In genomic region chr9:131043097-131043496, GRCh38 we compare ENCODE assay signal across 21 cellular contexts. TPM values are rescaled to one million over a fixed set of nuclear protein-coding genes. Genes with fewer than 3 reads are reported as not detected.
DNase-seq lines count a peak whose midpoint lies in the region; ATAC-seq and TF ChIP-seq lines count a peak whose summit lies in the region.
"Had no signal": no experiment of that assay in that cellular context is flagged by ENCODE, and none has a peak within 500 bp of the region (broad histone marks: within the 10 kb centered on the region; RNA-seq: fewer than 3 reads in every experiment).

No MANE protein-coding gene starts in this region.

- H3K27me3 Mint-ChIP-seq in activated naive CD4-positive, alpha-beta T cell treated with anti-CD3 and anti-CD28 coated beads for 36 hours (ENCODE audit: low read depth) = peaks cover 2% of the 10 kb centered on the region
- peaks cover 8% of the 10 kb centered on the region for H3K27me3 Mint-ChIP-seq in activated naive CD4-positive, alpha-beta T cell treated with anti-CD3 and anti-CD28 coated beads, Interleukin-2, amount 10 ng/mL, durations not matched to agents 7 days and 5 days
- H3K27me3 Mint-ChIP-seq: CD4-positive, CD25-positive, alpha-beta regulatory T cell; stimulated activated naive CD8-positive, alpha-beta T cell treated with anti-CD3 and anti-CD28 coated beads, Interleukin-15, Interleukin-2, amounts not matched to agents 100 ng/mL and 50 ng/mL, for 24 hours had no signal

- ATAC-seq in HG03439 (IDR thresholded peaks at IDR 0.05; ENCODE audit: unreplicated experiment) = no peak
- ATAC-seq: natural killer cell treated with Interleukin-12 subunit alpha and Interleukin-12 subunit beta and Interleukin-15 and Interleukin-18, amount 100 ng/mL, for 72 hours had no signal

- intact Hi-C loops in activated naive CD4-positive, alpha-beta T cell treated with anti-CD3 and anti-CD28 coated beads for 36 hours (cut with micrococcal nuclease) = no loop called here
- intact Hi-C loops in spleen (cut with DNase I; ENCODE audit: low total_unique reads) = loop anchor here (5.0 kb wide), 1 partner anchor 176 kb away; no protein-coding TSS in a partner anchor
- intact Hi-C loops in testis (cut with DNase I; ENCODE audit: low total_unique reads) = loop anchor here (10.0 kb wide), 1 partner anchor 338 kb away; no protein-coding TSS in a partner anchor

- TF ChIP-seq POLR2A in spleen (IDR thresholded peaks at IDR 0.05) (no peak), testis (IDR thresholded peaks at IDR 0.05) (no peak)

- H3K9me3 Mint-ChIP-seq in activated naive CD4-positive, alpha-beta T cell treated with anti-CD3 and anti-CD28 coated beads for 36 hours = no peaks in the 10 kb centered on the region
- H3K9me3 Mint-ChIP-seq in activated naive CD4-positive, alpha-beta T cell treated with anti-CD3 and anti-CD28 coated beads, Interleukin-2, amount 10 ng/mL, durations not matched to agents 7 days and 5 days = no peaks in the 10 kb centered on the region
- H3K9me3 Mint-ChIP-seq: CD4-positive, CD25-positive, alpha-beta regulatory T cell; natural killer cell treated with Interleukin-12 subunit alpha and Interleukin-12 subunit beta and Interleukin-15 and Interleukin-18, amount 100 ng/mL, for 72 hours; stimulated activated naive CD8-positive, alpha-beta T cell treated with anti-CD3 and anti-CD28 coated beads, Interleukin-15, Interleukin-2, amounts not matched to agents 100 ng/mL and 50 ng/mL, for 24 hours had no signal

- H3K9me3 ChIP-seq in spleen (no peaks in the 10 kb centered on the region), testis (no peaks in the 10 kb centered on the region)
- H3K9me3 ChIP-seq: left ventricle myocardium inferior, prostate gland had no signal

- peak; percentile 38 for DNase-seq in activated naive CD4-positive, alpha-beta T cell treated with anti-CD3 and anti-CD28 coated beads for 36 hours
- no peak for DNase-seq in activated naive CD4-positive, alpha-beta T cell treated with anti-CD3 and anti-CD28 coated beads, Interleukin-2, amount 10 ng/mL, durations not matched to agents 7 days and 5 days
- peak; percentile 58 for DNase-seq in NOMO-1 treated with DMSO at 0.1 percent for 48 hours (lab: John Stamatoyannopoulos, UW; ENCODE audit: unreplicated experiment)
- peak; percentile 74 for DNase-seq in amniotic epithelial cell (ENCODE audit: low read depth)
- no peak for DNase-seq in spleen
- DNase-seq in testis = no peak
- no peak for DNase-seq in globus pallidus (ENCODE audit: low spot score)
- DNase-seq: activated CD4-positive, CD25-positive, alpha-beta regulatory T cell treated with anti-CD3 and anti-CD28 coated beads, Interleukin-2, amount 50 U/mL, for 72 hours; activated CD8-positive, alpha-beta memory T cell treated with anti-CD3 and anti-CD28 coated beads, Interleukin-2, amount 50 U/mL, for 4 hours; CD4-positive, CD25-positive, alpha-beta regulatory T cell; DMS79 treated with DMSO at 0.1 percent for 48 hours; foreskin melanocyte; left ventricle myocardium inferior; NCI-H1694 treated with DMSO at 0.1 percent for 48 hours; NCI-H524; RPMI8226 had no signal

- no peak overlapping the region for H3K27ac Mint-ChIP-seq in activated naive CD4-positive, alpha-beta T cell treated with anti-CD3 and anti-CD28 coated beads for 36 hours
- no peak overlapping the region for H3K27ac Mint-ChIP-seq in activated naive CD4-positive, alpha-beta T cell treated with anti-CD3 and anti-CD28 coated beads, Interleukin-2, amount 10 ng/mL, durations not matched to agents 7 days and 5 days
- H3K27ac Mint-ChIP-seq: natural killer cell treated with Interleukin-12 subunit alpha and Interleukin-12 subunit beta and Interleukin-15 and Interleukin-18, amount 100 ng/mL, for 72 hours; stimulated activated naive CD8-positive, alpha-beta T cell treated with anti-CD3 and anti-CD28 coated beads, Interleukin-15, Interleukin-2, amounts not matched to agents 100 ng/mL and 50 ng/mL, for 24 hours had no signal

- no peaks in the 10 kb centered on the region for H3K36me3 ChIP-seq in spleen
- no peaks in the 10 kb centered on the region for H3K36me3 ChIP-seq in testis (ENCODE audit: low read depth, missing control alignments)
- H3K36me3 ChIP-seq: left ventricle myocardium inferior, prostate gland had no signal

- peak overlapping the region in 5 of 8 donors; percentile 46 to 75 (median 58) for H3K27ac ChIP-seq in spleen
- H3K27ac ChIP-seq in testis = peak overlapping the region in 1 of 2 donors; percentile 14
- H3K27ac ChIP-seq: left ventricle myocardium inferior, prostate gland had no signal

- peaks cover 8% of the 10 kb centered on the region for H3K4me1 Mint-ChIP-seq in activated naive CD4-positive, alpha-beta T cell treated with anti-CD3 and anti-CD28 coated beads for 36 hours (ENCODE audit: low read depth)
- H3K4me1 Mint-ChIP-seq in activated naive CD4-positive, alpha-beta T cell treated with anti-CD3 and anti-CD28 coated beads, Interleukin-2, amount 10 ng/mL, durations not matched to agents 7 days and 5 days = peaks cover 13% of the 10 kb centered on the region

- H3K27me3 ChIP-seq in spleen (replicated peaks in 1 of 7) = peaks cover 0 to 14% (median 0%) of the 10 kb centered on the region in 7 donors
- no peaks in the 10 kb centered on the region for H3K27me3 ChIP-seq in testis

- no peaks in the 10 kb centered on the region for H3K36me3 Mint-ChIP-seq in activated naive CD4-positive, alpha-beta T cell treated with anti-CD3 and anti-CD28 coated beads for 36 hours (ENCODE audit: low read depth)
- H3K36me3 Mint-ChIP-seq in activated naive CD4-positive, alpha-beta T cell treated with anti-CD3 and anti-CD28 coated beads, Interleukin-2, amount 10 ng/mL, durations not matched to agents 7 days and 5 days = no peaks in the 10 kb centered on the region
- H3K36me3 Mint-ChIP-seq: CD4-positive, CD25-positive, alpha-beta regulatory T cell; natural killer cell treated with Interleukin-12 subunit alpha and Interleukin-12 subunit beta and Interleukin-15 and Interleukin-18, amount 100 ng/mL, for 72 hours had no signal

- CTCF ChIA-PET in activated naive CD4-positive, alpha-beta T cell treated with anti-CD3 and anti-CD28 coated beads for 36 hours (lab: Charles Lee) = interaction anchor here (0.8 to 1.1 kb wide), 2 partner anchors 9 to 174 kb away, joined by 3 to 4 read pairs; no protein-coding TSS in a partner anchor
- CTCF ChIA-PET in activated naive CD4-positive, alpha-beta T cell treated with anti-CD3 and anti-CD28 coated beads, Interleukin-2, amount 10 ng/mL, durations not matched to agents 7 days and 5 days (lab: Charles Lee) = interaction anchor here (0.8 to 1.4 kb wide), 3 partner anchors 10 to 342 kb away, joined by 3 to 5 read pairs (median 4); no protein-coding TSS in a partner anchor

- no peak for TF ChIP-seq CTCF in spleen (IDR thresholded peaks at IDR 0.05 in 8 of 11, conservative IDR thresholded peaks at IDR 0.05 in 3 of 11)
- TF ChIP-seq CTCF in testis (IDR thresholded peaks at IDR 0.05) = no peak

- 23 to 32% (median 26%) methylated on average over 3 of the region's 3 CpGs for WGBS in spleen, 5 donors
- 52 to 60% methylated on average over 3 of the region's 3 CpGs for WGBS in testis, 2 donors

- peaks cover 0 to 33% (median 15%) of the 10 kb centered on the region in 6 donors for H3K4me1 ChIP-seq in spleen
- peaks cover 4% of the 10 kb centered on the region for H3K4me1 ChIP-seq in testis
- H3K4me1 ChIP-seq: prostate gland had no signal

- H3K4me3 Mint-ChIP-seq in activated naive CD4-positive, alpha-beta T cell treated with anti-CD3 and anti-CD28 coated beads for 36 hours = no peak overlapping the region
- no peak overlapping the region for H3K4me3 Mint-ChIP-seq in activated naive CD4-positive, alpha-beta T cell treated with anti-CD3 and anti-CD28 coated beads, Interleukin-2, amount 10 ng/mL, durations not matched to agents 7 days and 5 days
- H3K4me3 Mint-ChIP-seq: CD4-positive, CD25-positive, alpha-beta regulatory T cell; natural killer cell treated with Interleukin-12 subunit alpha and Interleukin-12 subunit beta and Interleukin-15 and Interleukin-18, amount 100 ng/mL, for 72 hours; stimulated activated naive CD8-positive, alpha-beta T cell treated with anti-CD3 and anti-CD28 coated beads, Interleukin-15, Interleukin-2, amounts not matched to agents 100 ng/mL and 50 ng/mL, for 24 hours had no signal

- H3K4me3 ChIP-seq in spleen (no peak overlapping the region), testis (no peak overlapping the region)
- H3K4me3 ChIP-seq: left ventricle myocardium inferior, prostate gland had no signal

RNA-seq across cellular contexts. Expression of gene LAMC3, which starts 34.1 kb away (rescaled TPM):
- under 1 TPM; 0.69 to 0.98 TPM for total RNA-seq in activated naive CD4-positive, alpha-beta T cell treated with anti-CD3 and anti-CD28 coated beads for 36 hours
- total RNA-seq in spleen (10 to 100 TPM; 11.7 to 79.5 (median 36.2) TPM), testis (100 to 1,000 TPM in 1 of 2 donors, 10 to 100 TPM in 1; 86.3 to 136 TPM)
- polyA plus RNA-seq in spleen (10 to 100 TPM in 2 of 3 donors, 1 to 10 TPM in 1; 9.1 to 30.1 (median 20.5) TPM), testis (ENCODE audit: insufficient read depth, low read depth, low replicate concordance) (35.9 TPM)
- total RNA-seq: LHCN-M2; natural killer cell treated with Interleukin-12 subunit alpha and Interleukin-12 subunit beta and Interleukin-15 and Interleukin-18, amount 100 ng/mL, for 72 hours had no signal

RNA-seq across cellular contexts. Expression of gene AIF1L, which starts 53.2 kb away (rescaled TPM):
- total RNA-seq in activated naive CD4-positive, alpha-beta T cell treated with anti-CD3 and anti-CD28 coated beads for 36 hours = 1 to 10 TPM; 1.4 to 1.8 TPM
- total RNA-seq in spleen = 100 to 1,000 TPM; 141 to 596 (median 254) TPM
- polyA plus RNA-seq in spleen = 100 to 1,000 TPM in 1 of 3 donors, 10 to 100 TPM in 2; 47.4 to 251 (median 59.4) TPM
- total RNA-seq in testis = 10 to 100 TPM in 1 of 2 donors, 1 to 10 TPM in 1; 8.3 to 14.9 TPM
- polyA plus RNA-seq in testis (ENCODE audit: insufficient read depth, low read depth, low replicate concordance) = 24.6 TPM
- total RNA-seq: LHCN-M2; natural killer cell treated with Interleukin-12 subunit alpha and Interleukin-12 subunit beta and Interleukin-15 and Interleukin-18, amount 100 ng/mL, for 72 hours had no signal
- polyA plus RNA-seq: CD4-positive, CD25-positive, alpha-beta regulatory T cell had no signal

Comparison
In these comparisons a context has a peak if more than half of its experiments do, and no peak if none do; other contexts are left out.
1. DNase-seq: peak in activated naive CD4-positive, alpha-beta T cell treated with anti-CD3 and anti-CD28 coated beads for 36 hours (single experiment), NOMO-1 treated with DMSO at 0.1 percent for 48 hours (single experiment) and amniotic epithelial cell (single experiment); none in activated naive CD4-positive, alpha-beta T cell treated with anti-CD3 and anti-CD28 coated beads, Interleukin-2, amount 10 ng/mL, durations not matched to agents 7 days and 5 days (single experiment), spleen (single experiment), testis (single experiment) and globus pallidus (single experiment).
2. RNA of gene LAMC3, which starts 34.1 kb away (total RNA-seq): 86.3 to 136 TPM in testis and 11.7 to 79.5 TPM in spleen; 0.69 to 0.98 TPM in activated naive CD4-positive, alpha-beta T cell treated with anti-CD3 and anti-CD28 coated beads for 36 hours; every median in the first group is over 4 times any median in the second.
3. RNA of gene AIF1L, which starts 53.2 kb away (total RNA-seq): 141 to 596 TPM in spleen; 8.3 to 14.9 TPM in testis and 1.4 to 1.8 TPM in activated naive CD4-positive, alpha-beta T cell treated with anti-CD3 and anti-CD28 coated beads for 36 hours; every median in the first group is over 4 times any median in the second.